In genomic region chr6:31734247-31734702, GRCh38 we compare ENCODE assay signal across 8 cellular contexts. TPM values are rescaled to one million over a fixed set of nuclear protein-coding genes. Genes with fewer than 3 reads are reported as not detected.
DNase-seq lines count a peak whose midpoint lies in the region; ATAC-seq and TF ChIP-seq lines count a peak whose summit lies in the region.

No MANE protein-coding gene starts in this region.

- ATAC-seq in left cardiac atrium = no peak

- H3K27me3 ChIP-seq in left ventricle myocardium inferior (ENCODE audit: low read depth) (no peaks in the 10 kb centered on the region), breast epithelium (no peaks in the 10 kb centered on the region), uterus (no peaks in the 10 kb centered on the region)

- H3K27me3 Mint-ChIP-seq in mesothelial cell of epicardium (ENCODE audit: low read depth) = no peaks in the 10 kb centered on the region

- peaks cover 55% of the 10 kb centered on the region for H3K4me1 Mint-ChIP-seq in mesothelial cell of epicardium

- no peak for TF ChIP-seq CTCF in left ventricle myocardium inferior (IDR thresholded peaks at IDR 0.05; ENCODE audit: borderline replicate concordance)
- no peak for TF ChIP-seq CTCF in breast epithelium (IDR thresholded peaks at IDR 0.05)
- no peak for TF ChIP-seq CTCF in mesothelial cell of epicardium (IDR thresholded peaks at IDR 0.05; ENCODE audit: unreplicated experiment)
- no peak for TF ChIP-seq CTCF in uterus (IDR thresholded peaks at IDR 0.05)

- H3K9me3 ChIP-seq in left ventricle myocardium inferior (replicated peaks) (no peaks in the 10 kb centered on the region), breast epithelium (no peaks in the 10 kb centered on the region), uterus (no peaks in the 10 kb centered on the region)

- intact Hi-C loops in left ventricle myocardium inferior (cut with micrococcal nuclease) (no loop called here), left cardiac atrium (cut with DNase I) (loop anchor here in 1 of 2 donors (10.0 kb wide), 2 partner anchors 61 to 101 kb away; partner anchors contain the start of gene VARS1), breast epithelium (cut with DNase I; ENCODE audit: low total_unique reads) (no loop called here), uterus (cut with DNase I; ENCODE audit: low total_unique reads) (loop anchor here (10.0 kb wide), 1 partner anchor 61 kb away; the partner anchor contains the start of gene VARS1)

- H3K9me3 Mint-ChIP-seq in mesothelial cell of epicardium = no peaks in the 10 kb centered on the region

- no peak overlapping the region for H3K27ac Mint-ChIP-seq in mesothelial cell of epicardium

- DNase-seq in left ventricle myocardium inferior = no peak
- no peak for DNase-seq in left cardiac atrium
- no peak for DNase-seq in breast epithelium (ENCODE audit: low spot score in 2 of 2)
- DNase-seq in mesothelial cell of epicardium (ENCODE audit: low spot score in 2 of 2, unreplicated experiment in 2 of 2) = no peak
- DNase-seq in uterus = no peak
- DNase-seq in stimulated activated CD4-positive, alpha-beta T cell treated with anti-CD3 and anti-CD28 coated beads, Interleukin-4, amount 100 ng/mL, for 1 hour = no peak
- no peak for DNase-seq in AG20443 (ENCODE audit: low spot score)
- no peak for DNase-seq in NCI-H82 (lab: John Stamatoyannopoulos, UW)

- peak overlapping the region; percentile 96 for H3K27ac ChIP-seq in left ventricle myocardium inferior (replicated peaks)
- peak overlapping the region; percentile 95 to 96 for H3K27ac ChIP-seq in breast epithelium
- peak overlapping the region; percentile 86 to 95 for H3K27ac ChIP-seq in uterus

- peaks cover 95% of the 10 kb centered on the region for H3K4me1 ChIP-seq in left ventricle myocardium inferior
- H3K4me1 ChIP-seq in breast epithelium = peaks cover 16 to 33% of the 10 kb centered on the region in 2 donors
- peaks cover 0 to 25% of the 10 kb centered on the region in 2 donors for H3K4me1 ChIP-seq in uterus

- no peak for TF ChIP-seq POLR2A in breast epithelium (IDR thresholded peaks at IDR 0.05)
- no peak for TF ChIP-seq POLR2A in uterus (IDR thresholded peaks at IDR 0.05)

- H3K4me3 ChIP-seq in left ventricle myocardium inferior (peak overlapping the region; percentile 83), breast epithelium (peak overlapping the region; percentile 68 to 76 (median 75)), uterus (peak overlapping the region; percentile 61 to 63)

- H3K36me3 Mint-ChIP-seq in mesothelial cell of epicardium = peaks cover 19% of the 10 kb centered on the region

- peak overlapping the region; percentile 82 for H3K4me3 Mint-ChIP-seq in mesothelial cell of epicardium

- H3K36me3 ChIP-seq in left ventricle myocardium inferior (peaks cover 36% of the 10 kb centered on the region), breast epithelium (no peaks in the 10 kb centered on the region), uterus (no peaks in the 10 kb centered on the region)

RNA-seq across cellular contexts. Expression of gene CLIC1, which starts 2.1 kb away (rescaled TPM):
- 78.0 TPM for total RNA-seq in left ventricle myocardium inferior
- total RNA-seq in left cardiac atrium = 100 to 1,000 TPM; 151 to 196 TPM
- total RNA-seq in breast epithelium = 100 to 1,000 TPM; 266 to 325 (median 318) TPM
- total RNA-seq in mesothelial cell of epicardium = 133 to 139 TPM (median 136 TPM) in 3 replicates
- total RNA-seq in uterus = 100 to 1,000 TPM; 173 to 328 (median 216) TPM

RNA-seq across cellular contexts. Expression of gene DDAH2, which starts 5.2 kb away (rescaled TPM):
- 36.1 TPM for total RNA-seq in left ventricle myocardium inferior
- total RNA-seq in left cardiac atrium = 10 to 100 TPM; 55.6 to 56.2 TPM
- 100 to 1,000 TPM in 2 of 3 donors, 10 to 100 TPM in 1; 100.0 to 212 (median 115) TPM for total RNA-seq in breast epithelium
- total RNA-seq in mesothelial cell of epicardium = 142 to 144 TPM (median 143 TPM) in 3 replicates
- 100 to 1,000 TPM in 3 of 4 donors, 10 to 100 TPM in 1; 97.6 to 240 (median 158) TPM for total RNA-seq in uterus

RNA-seq across cellular contexts. Expression of gene MSH5, which starts 5.5 kb away (rescaled TPM):
- 1.3 TPM for total RNA-seq in left ventricle myocardium inferior
- total RNA-seq in left cardiac atrium = 1 to 10 TPM; 2.6 to 3.0 TPM
- 10 to 100 TPM in 1 of 3 donors, 1 to 10 TPM in 2; 7.9 to 13.4 (median 8.0) TPM for total RNA-seq in breast epithelium
- total RNA-seq in mesothelial cell of epicardium = 38.6 to 48.2 TPM (median 42.9 TPM) in 3 replicates
- total RNA-seq in uterus = 10 to 100 TPM in 3 of 4 donors, not detected in 1; 16.7 to 41.5 (median 22.1) TPM

RNA-seq across cellular contexts. Expression of gene MPIG6B, which starts 11.1 kb away (rescaled TPM):
- total RNA-seq in left ventricle myocardium inferior (0.19 TPM), left cardiac atrium (under 1 TPM; 0.39 to 0.41 TPM), breast epithelium (under 1 TPM in 1 of 3 donors, not detected in 2; 0.16 TPM), mesothelial cell of epicardium (0.16 to 0.33 TPM (median 0.25 TPM) in 3 replicates), uterus (under 1 TPM in 1 of 4 donors, not detected in 3; 0.49 TPM)

RNA-seq across cellular contexts. Expression of gene LY6G6C, which starts 12.7 kb away (rescaled TPM):
- total RNA-seq in left ventricle myocardium inferior = not detected
- total RNA-seq in left cardiac atrium = not detected
- not detected for total RNA-seq in breast epithelium
- total RNA-seq in mesothelial cell of epicardium = 0.89 to 1.4 TPM (median 1.3 TPM) in 3 replicates
- 1 to 10 TPM in 1 of 4 donors, not detected in 3; 1.4 TPM for total RNA-seq in uterus
